ENCODE assay signal across 8 cellular contexts in the genomic region with DNA sequence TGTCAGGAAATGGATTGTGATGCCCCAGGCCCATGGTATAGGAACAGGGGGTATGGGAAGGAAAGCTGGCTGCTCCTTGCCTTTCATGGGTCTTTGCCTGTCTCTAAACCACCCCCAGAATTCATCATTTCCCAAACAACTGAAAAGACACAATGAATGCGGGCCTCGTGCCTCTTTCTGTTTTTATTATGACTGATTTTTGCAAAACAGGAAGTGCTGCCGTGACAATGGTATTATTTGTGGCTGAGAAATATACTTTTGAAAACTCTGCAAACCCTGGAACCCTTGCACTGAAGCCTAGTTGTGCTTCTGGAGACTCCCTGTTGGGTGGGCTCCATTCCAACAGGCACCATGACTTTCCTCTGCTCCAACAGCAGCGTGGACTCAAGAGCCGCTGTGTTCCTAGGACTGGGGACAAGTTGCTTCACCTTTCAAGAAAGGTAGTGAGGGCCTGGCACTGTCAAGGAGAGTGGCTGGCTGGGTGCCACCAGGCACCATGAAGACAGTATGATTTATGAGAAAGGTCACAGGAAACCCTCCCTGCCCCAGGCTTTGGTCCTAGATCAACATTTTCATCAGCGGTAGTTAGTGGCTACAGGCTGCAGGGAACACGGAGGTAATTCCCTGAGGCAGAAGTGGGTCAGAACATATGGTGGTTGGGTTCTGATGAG. TPM values are rescaled to one million over a fixed set of nuclear protein-coding genes. Genes with fewer than 3 reads are reported as not detected.
A peak's percentile ranks its signal among the peaks of the same experiment; 100 is the strongest.
DNase-seq lines count a peak whose midpoint lies in the region; ATAC-seq and TF ChIP-seq lines count a peak whose summit lies in the region.

No MANE protein-coding gene starts in this region.

- no peak for ATAC-seq in effector memory CD8-positive, alpha-beta T cell (replicated peaks)
- ATAC-seq in stimulated activated memory B cell treated with anti-CD40 and anti-IgM and Interleukin-4, amounts not matched to agents 10 μg/mL and 1 μg/mL and 100 μg/mL, for 72 hours = peak; percentile 18
- ATAC-seq in GM21528 (IDR thresholded peaks at IDR 0.05; ENCODE audit: low FRiP score, unreplicated experiment) (no peak), right lobe of liver (no peak)

- intact Hi-C loops in testis (cut with DNase I; ENCODE audit: low total_unique reads) (no loop called here), right lobe of liver (cut with DNase I) (no loop called here)

- H3K4me3 ChIP-seq in testis (no peak overlapping the region), right lobe of liver (no peak overlapping the region)

- POLR2A ChIA-PET in activated CD4-positive, alpha-beta T cell treated with anti-CD3 and anti-CD28 coated beads, Interleukin-2, amount 10 ng/mL, durations not matched to agents 7 days and 5 days (lab: Charles Lee) = no interaction called here

- no peaks in the 10 kb centered on the region for H3K36me3 ChIP-seq in testis (ENCODE audit: low read depth, missing control alignments)
- no peaks in the 10 kb centered on the region for H3K36me3 ChIP-seq in right lobe of liver

- H3K27ac Mint-ChIP-seq in IgD-negative memory B cell = peak overlapping the region; percentile 36 to 94 (median 86)
- H3K27ac Mint-ChIP-seq in activated CD4-positive, alpha-beta T cell treated with anti-CD3 and anti-CD28 coated beads, Interleukin-2, amount 10 ng/mL, durations not matched to agents 7 days and 5 days = peak overlapping the region; percentile 91
- peak overlapping the region; percentile 67 to 89 for H3K27ac Mint-ChIP-seq in effector memory CD8-positive, alpha-beta T cell
- peak overlapping the region; percentile 50 for H3K27ac Mint-ChIP-seq in stimulated activated memory B cell treated with anti-CD40 and anti-IgM and Interleukin-4, amounts not matched to agents 10 μg/mL and 1 μg/mL and 100 μg/mL, for 72 hours

- H3K9me3 Mint-ChIP-seq in IgD-negative memory B cell = no peaks in the 10 kb centered on the region
- no peaks in the 10 kb centered on the region for H3K9me3 Mint-ChIP-seq in activated CD4-positive, alpha-beta T cell treated with anti-CD3 and anti-CD28 coated beads, Interleukin-2, amount 10 ng/mL, durations not matched to agents 7 days and 5 days
- H3K9me3 Mint-ChIP-seq in effector memory CD8-positive, alpha-beta T cell = no peaks in the 10 kb centered on the region
- H3K9me3 Mint-ChIP-seq in stimulated activated memory B cell treated with anti-CD40 and anti-IgM and Interleukin-4, amounts not matched to agents 10 μg/mL and 1 μg/mL and 100 μg/mL, for 72 hours = no peaks in the 10 kb centered on the region

- H3K36me3 Mint-ChIP-seq in IgD-negative memory B cell = no peaks in the 10 kb centered on the region
- H3K36me3 Mint-ChIP-seq in activated CD4-positive, alpha-beta T cell treated with anti-CD3 and anti-CD28 coated beads, Interleukin-2, amount 10 ng/mL, durations not matched to agents 7 days and 5 days (ENCODE audit: low read depth) = peaks cover 20% of the 10 kb centered on the region
- peaks cover 15% of the 10 kb centered on the region for H3K36me3 Mint-ChIP-seq in effector memory CD8-positive, alpha-beta T cell (ENCODE audit: insufficient read depth)
- no peaks in the 10 kb centered on the region for H3K36me3 Mint-ChIP-seq in stimulated activated memory B cell treated with anti-CD40 and anti-IgM and Interleukin-4, amounts not matched to agents 10 μg/mL and 1 μg/mL and 100 μg/mL, for 72 hours

- CTCF ChIA-PET in activated CD4-positive, alpha-beta T cell treated with anti-CD3 and anti-CD28 coated beads, Interleukin-2, amount 10 ng/mL, durations not matched to agents 7 days and 5 days (lab: Charles Lee) = no interaction called here

- TF ChIP-seq CTCF in testis (IDR thresholded peaks at IDR 0.05) = no peak
- no peak for TF ChIP-seq CTCF in right lobe of liver (IDR thresholded peaks at IDR 0.05)

- TF ChIP-seq POLR2A in testis (IDR thresholded peaks at IDR 0.05) (no peak), right lobe of liver (IDR thresholded peaks at IDR 0.05) (no peak)

- H3K27ac ChIP-seq in testis (peak overlapping the region in 1 of 2 donors; percentile 46), right lobe of liver (peak overlapping the region in 1 of 3 donors; percentile 13)

- H3K4me1 ChIP-seq in testis (peaks cover 17% of the 10 kb centered on the region), right lobe of liver (peaks cover 0 to 6% (median 0%) of the 10 kb centered on the region in 4 donors)

- H3K9me3 ChIP-seq in testis = no peaks in the 10 kb centered on the region
- H3K9me3 ChIP-seq in right lobe of liver = no peaks in the 10 kb centered on the region

- peak; percentile 52 for DNase-seq in activated CD4-positive, alpha-beta T cell treated with anti-CD3 and anti-CD28 coated beads, Interleukin-2, amount 10 ng/mL, durations not matched to agents 7 days and 5 days
- peak in 2 of 3 experiments; percentile 2 to 17 for DNase-seq in effector memory CD8-positive, alpha-beta T cell
- DNase-seq in NCI-H82 (lab: John Stamatoyannopoulos, UW) (no peak), testis (no peak), right lobe of liver (no peak)

- H3K27me3 Mint-ChIP-seq in IgD-negative memory B cell = no peaks in the 10 kb centered on the region
- no peaks in the 10 kb centered on the region for H3K27me3 Mint-ChIP-seq in activated CD4-positive, alpha-beta T cell treated with anti-CD3 and anti-CD28 coated beads, Interleukin-2, amount 10 ng/mL, durations not matched to agents 7 days and 5 days
- H3K27me3 Mint-ChIP-seq in effector memory CD8-positive, alpha-beta T cell = no peaks in the 10 kb centered on the region
- H3K27me3 Mint-ChIP-seq in stimulated activated memory B cell treated with anti-CD40 and anti-IgM and Interleukin-4, amounts not matched to agents 10 μg/mL and 1 μg/mL and 100 μg/mL, for 72 hours = no peaks in the 10 kb centered on the region

- H3K4me3 Mint-ChIP-seq in IgD-negative memory B cell = peak overlapping the region in 3 of 4 donors; percentile 10 to 61 (median 24)
- H3K4me3 Mint-ChIP-seq in activated CD4-positive, alpha-beta T cell treated with anti-CD3 and anti-CD28 coated beads, Interleukin-2, amount 10 ng/mL, durations not matched to agents 7 days and 5 days = no peak overlapping the region
- peak overlapping the region; percentile 54 to 59 for H3K4me3 Mint-ChIP-seq in effector memory CD8-positive, alpha-beta T cell
- no peak overlapping the region for H3K4me3 Mint-ChIP-seq in stimulated activated memory B cell treated with anti-CD40 and anti-IgM and Interleukin-4, amounts not matched to agents 10 μg/mL and 1 μg/mL and 100 μg/mL, for 72 hours

- H3K4me1 Mint-ChIP-seq in IgD-negative memory B cell = peaks cover 28 to 33% (median 31%) of the 10 kb centered on the region in 3 donors
- peaks cover 57% of the 10 kb centered on the region for H3K4me1 Mint-ChIP-seq in activated CD4-positive, alpha-beta T cell treated with anti-CD3 and anti-CD28 coated beads, Interleukin-2, amount 10 ng/mL, durations not matched to agents 7 days and 5 days
- peaks cover 41 to 44% of the 10 kb centered on the region in 2 donors for H3K4me1 Mint-ChIP-seq in effector memory CD8-positive, alpha-beta T cell (ENCODE audit: low read depth in 2 of 2)
- peaks cover 43% of the 10 kb centered on the region for H3K4me1 Mint-ChIP-seq in stimulated activated memory B cell treated with anti-CD40 and anti-IgM and Interleukin-4, amounts not matched to agents 10 μg/mL and 1 μg/mL and 100 μg/mL, for 72 hours

- no peaks in the 10 kb centered on the region for H3K27me3 ChIP-seq in testis
- no peaks in the 10 kb centered on the region for H3K27me3 ChIP-seq in right lobe of liver

- 70 to 71% methylated on average over 7 of the region's 7 CpGs for WGBS in testis, 2 donors
- 48% methylated on average over 3 of the region's 7 CpGs for WGBS in right lobe of liver (ENCODE audit: insufficient coverage, low coverage, low lambda C conversion rate, missing lambda C conversion rate)

RNA-seq across cellular contexts. Expression of a gene that starts 4.8 kb away (rescaled TPM):
- polyA plus RNA-seq in IgD-negative memory B cell (68.0 TPM), testis (ENCODE audit: insufficient read depth, low read depth, low replicate concordance) (77.5 TPM)
- 100 to 1,000 TPM; 109 to 110 TPM for total RNA-seq in activated CD4-positive, alpha-beta T cell treated with anti-CD3 and anti-CD28 coated beads, Interleukin-2, amount 10 ng/mL, durations not matched to agents 7 days and 5 days
- total RNA-seq in testis (100 to 1,000 TPM; 145 to 161 TPM), right lobe of liver (10 to 100 TPM; 26.7 to 55.6 (median 39.8) TPM)

RNA-seq across cellular contexts. Expression of a gene that starts 48.6 kb away (rescaled TPM):
- polyA plus RNA-seq in IgD-negative memory B cell (19.0 TPM), testis (ENCODE audit: insufficient read depth, low read depth, low replicate concordance) (6.4 TPM)
- 10 to 100 TPM; 42.1 to 44.8 TPM for total RNA-seq in activated CD4-positive, alpha-beta T cell treated with anti-CD3 and anti-CD28 coated beads, Interleukin-2, amount 10 ng/mL, durations not matched to agents 7 days and 5 days
- total RNA-seq in testis (10 to 100 TPM in 1 of 2 donors, 1 to 10 TPM in 1; 9.4 to 11.0 TPM), right lobe of liver (1 to 10 TPM in 5 of 6 experiments, under 1 TPM in 1; 0.31 to 3.5 (median 1.7) TPM)

Comparison
In these comparisons a context has a peak if more than half of its experiments do, and no peak if none do; other contexts are left out.
1. H3K4me3 Mint-ChIP-seq: peak in IgD-negative memory B cell (3 of 4) and effector memory CD8-positive, alpha-beta T cell (2 of 2); none in activated CD4-positive, alpha-beta T cell treated with anti-CD3 and anti-CD28 coated beads, Interleukin-2, amount 10 ng/mL, durations not matched to agents 7 days and 5 days (single experiment) and stimulated activated memory B cell treated with anti-CD40 and anti-IgM and Interleukin-4, amounts not matched to agents 10 μg/mL and 1 μg/mL and 100 μg/mL, for 72 hours (single experiment).
2. DNase-seq: peak in activated CD4-positive, alpha-beta T cell treated with anti-CD3 and anti-CD28 coated beads, Interleukin-2, amount 10 ng/mL, durations not matched to agents 7 days and 5 days (single experiment) and effector memory CD8-positive, alpha-beta T cell (2 of 3); none in NCI-H82 (single experiment), testis (single experiment) and right lobe of liver (0 of 3).
3. Peak in every context shown above with its lines, with median percentiles within 50 percentile points of each other: H3K27ac Mint-ChIP-seq.